Comparison of ENCODE assay signal across 12 cellular contexts in genomic region chr14:53570411-53571387, GRCh38.
DNase-seq lines count a peak whose midpoint lies in the region; ATAC-seq and TF ChIP-seq lines count a peak whose summit lies in the region.
"Had no signal": no experiment of that assay in that cellular context is flagged by ENCODE, and none has a peak within 500 bp of the region (broad histone marks: within the 10 kb centered on the region; RNA-seq: fewer than 3 reads in every experiment).

No MANE protein-coding gene starts in this region.

- H3K27ac ChIP-seq in OCI-LY3 (ENCODE audit: low read length) = peak overlapping the region; percentile 70

- H3K4me1 ChIP-seq in OCI-LY3 (ENCODE audit: low read length) = peaks cover 52% of the 10 kb centered on the region

- H2AFZ ChIP-seq in OCI-LY3 (ENCODE audit: low read depth, low read length) = peak overlapping the region; percentile 25; the same call in 1 of the 2 replicates

- no peaks in the 10 kb centered on the region for H3K9me3 ChIP-seq in OCI-LY3 (ENCODE audit: insufficient read depth, low read length)

- no peaks in the 10 kb centered on the region for H3K79me2 ChIP-seq in OCI-LY3 (ENCODE audit: low read length)

- H3K9ac ChIP-seq in OCI-LY3 (ENCODE audit: low read length) = no peak overlapping the region; the same call in 1 of the 2 replicates

- ATAC-seq in GM18502 (IDR thresholded peaks at IDR 0.05; ENCODE audit: poor library complexity, unreplicated experiment) (peak; percentile 98), GM19463 (IDR thresholded peaks at IDR 0.05; ENCODE audit: unreplicated experiment) (peak; percentile 97), HG02970 (IDR thresholded peaks at IDR 0.05; ENCODE audit: low FRiP score, unreplicated experiment) (peak; percentile 95)
- ATAC-seq: naive thymus-derived CD8-positive, alpha-beta T cell had no signal

- H4K20me1 ChIP-seq in OCI-LY3 (ENCODE audit: insufficient read depth, low read length) = no peaks in the 10 kb centered on the region

- H3K36me3 ChIP-seq in OCI-LY3 (replicated peaks; ENCODE audit: low read depth, low read length) = no peaks in the 10 kb centered on the region

- H3K4me3 ChIP-seq in OCI-LY3 (ENCODE audit: low read length) = peak overlapping the region; percentile 8; the same call in 1 of the 2 replicates

- TF ChIP-seq CTCF in OCI-LY3 (IDR thresholded peaks at IDR 0.05; ENCODE audit: low read depth, low read length) = no peak

- no peak for DNase-seq in activated naive CD4-positive, alpha-beta T cell treated with anti-CD3 and anti-CD28 coated beads, Interleukin-2, amount 50 U/mL, for 16 hours
- DNase-seq in HuH-7.5 (ENCODE audit: low spot score) = no peak
- no peak for DNase-seq in NCI-H1436 treated with DMSO at 0.1 percent for 48 hours (lab: John Stamatoyannopoulos, UW)
- DNase-seq in NCI-H1048 (lab: John Stamatoyannopoulos, UW) = no peak
- DNase-seq: activated naive CD4-positive, alpha-beta T cell; CD4-positive, CD25-positive, alpha-beta regulatory T cell; naive thymus-derived CD8-positive, alpha-beta T cell; T-helper 9 cell had no signal

- H3K4me2 ChIP-seq in OCI-LY3 (ENCODE audit: low read length) = peak overlapping the region; percentile 54

- no peaks in the 10 kb centered on the region for H3K27me3 ChIP-seq in OCI-LY3 (ENCODE audit: low read depth, low read length)
